In genomic region chr5:10306806-10307205, GRCh38 we compare ENCODE assay signal across 8 cellular contexts. TPM values are rescaled to one million over a fixed set of nuclear protein-coding genes. Genes with fewer than 3 reads are reported as not detected.
A peak's percentile ranks its signal among the peaks of the same experiment; 100 is the strongest.
DNase-seq lines count a peak whose midpoint lies in the region; ATAC-seq and TF ChIP-seq lines count a peak whose summit lies in the region.

No MANE protein-coding gene starts in this region.

- 51 to 52% methylated on average over 5 to 6 of the region's 8 CpGs for WGBS in mesodermal cell (ENCODE audit: insufficient coverage in 2 of 2), 2 experiments

- H3K27ac ChIP-seq in mesodermal cell (ENCODE audit: low read depth, low read length, severe bottlenecking), result no peak overlapping the region

- peak overlapping the region; percentile 85 to 95 (median 92) for H3K27ac Mint-ChIP-seq in brain

- no peak for DNase-seq in Right ventricle myocardium inferior (ENCODE audit: missing footprints)
- DNase-seq in cardiac septum (ENCODE audit: low spot score), result no peak
- DNase-seq in NCI-H2081 treated with DMSO at 0.1 percent for 48 hours (lab: John Stamatoyannopoulos, UW), result no peak
- no peak for DNase-seq in GF-D8 (lab: John Stamatoyannopoulos, UW)
- DNase-seq in ureter (ENCODE audit: low spot score), result no peak

- H3K36me3 ChIP-seq in mesodermal cell (ENCODE audit: control insufficient read depth, insufficient read depth, low read length), result no peaks in the 10 kb centered on the region

- peaks cover 5% of the 10 kb centered on the region for H3K27me3 Mint-ChIP-seq in brain

- peaks cover 36% of the 10 kb centered on the region for H3K4me1 Mint-ChIP-seq in brain

- H3K4me3 ChIP-seq in mesodermal cell (ENCODE audit: extremely low read depth, insufficient read depth, low read length, poor library complexity, severe bottlenecking), result peak overlapping the region; percentile 51

- intact Hi-C loops in Right ventricle myocardium inferior (cut with DNase I) (loop anchor here (2.0 kb wide), 1 partner anchor 24 kb away; no protein-coding TSS in a partner anchor), cardiac septum (cut with DNase I) (no loop called here)

- H3K36me3 Mint-ChIP-seq in brain, result peaks cover 17% of the 10 kb centered on the region

- no peaks in the 10 kb centered on the region for H3K9me3 ChIP-seq in mesodermal cell (ENCODE audit: control insufficient read depth, low read length)

- H3K4me1 ChIP-seq in mesodermal cell (ENCODE audit: control insufficient read depth, insufficient read depth, low read length, poor library complexity, severe bottlenecking), result no peaks in the 10 kb centered on the region

- H3K9me3 Mint-ChIP-seq in brain, result peaks cover 0 to 8% (median 0%) of the 10 kb centered on the region in 5 experiments

- TF ChIP-seq CTCF in brain (conservative IDR thresholded peaks at IDR 0.05), result no peak

- H3K4me3 Mint-ChIP-seq in brain, result peak overlapping the region; percentile 87 to 92 (median 90)

- peak; percentile 29 for ATAC-seq in Right ventricle myocardium inferior
- ATAC-seq in HG02759 (IDR thresholded peaks at IDR 0.05; ENCODE audit: unreplicated experiment), result no peak

RNA-seq across cellular contexts. Expression of gene CMBL, which starts 0.9 kb away (rescaled TPM):
- 46.2 TPM for total RNA-seq in Right ventricle myocardium inferior
- total RNA-seq in cardiac septum, result 31.2 TPM
- 86.0 TPM for polyA plus RNA-seq in brain (ENCODE audit: insufficient read depth, low read depth, low replicate concordance)
- polyA plus RNA-seq in mesodermal cell (2013, experiment 1 of 2), result 22.7 TPM
- 24.0 TPM for polyA plus RNA-seq in mesodermal cell (2013, experiment 2 of 2)
- 20.7 TPM for total RNA-seq in ureter

RNA-seq across cellular contexts. Expression of gene MARCHF6, which starts 46.7 kb away (rescaled TPM):
- total RNA-seq in Right ventricle myocardium inferior (161 TPM), cardiac septum (142 TPM), ureter (151 TPM)
- polyA plus RNA-seq in brain (ENCODE audit: insufficient read depth, low read depth, low replicate concordance), result 160 TPM
- polyA plus RNA-seq in mesodermal cell (2013, experiment 1 of 2), result 92.8 TPM
- polyA plus RNA-seq in mesodermal cell (2013, experiment 2 of 2), result 83.4 TPM

RNA-seq across cellular contexts. Expression of gene CCT5, which starts 56.7 kb away (rescaled TPM):
- total RNA-seq in Right ventricle myocardium inferior (104 TPM), cardiac septum (102 TPM), ureter (158 TPM)
- 433 TPM for polyA plus RNA-seq in brain (ENCODE audit: insufficient read depth, low read depth, low replicate concordance)
- polyA plus RNA-seq in mesodermal cell (2013, experiment 1 of 2), result 376 TPM
- 379 TPM for polyA plus RNA-seq in mesodermal cell (2013, experiment 2 of 2)

RNA-seq across cellular contexts. Expression of gene ATPSCKMT, which starts 57.1 kb away (rescaled TPM):
- 16.4 TPM for total RNA-seq in Right ventricle myocardium inferior
- total RNA-seq in cardiac septum, result 17.2 TPM
- polyA plus RNA-seq in brain (ENCODE audit: insufficient read depth, low read depth, low replicate concordance), result 12.0 TPM
- polyA plus RNA-seq in mesodermal cell (2013, experiment 1 of 2), result 10.3 TPM
- polyA plus RNA-seq in mesodermal cell (2013, experiment 2 of 2), result 9.7 TPM
- 27.4 TPM for total RNA-seq in ureter
